16 cellular contexts compared by ENCODE assay signal in genomic region chr3:53597136-53597915, GRCh38.
"Had no signal": no experiment of that assay in that cellular context is flagged by ENCODE, and none has a peak within 500 bp of the region (broad histone marks: within the 10 kb centered on the region; RNA-seq: fewer than 3 reads in every experiment).

No MANE protein-coding gene starts in this region.

- H3K4me1 Mint-ChIP-seq: central memory CD8-positive, alpha-beta T cell; endodermal cell; immature natural killer cell had no signal

- H3K27me3 ChIP-seq: pancreas, thyroid gland had no signal

- H3K4me3 ChIP-seq: left ventricle myocardium inferior, pancreas, SK-N-MC, thyroid gland had no signal

- ATAC-seq: activated CD8-positive, alpha-beta T cell treated with anti-CD3 and anti-CD28 coated beads, Interleukin-2, amount 10 ng/mL, durations not matched to agents 7 days and 5 days; pancreas; WTC11 had no signal

- H3K4me1 ChIP-seq: left ventricle myocardium inferior, pancreas had no signal

- H3K27ac Mint-ChIP-seq: activated CD8-positive, alpha-beta T cell treated with anti-CD3 and anti-CD28 coated beads, Interleukin-2, amount 10 ng/mL, durations not matched to agents 7 days and 5 days; dendritic cell treated with granulocyte-macrophage colony-stimulating factor and Interleukin-4, amounts not matched to agents 40 ng/mL and 50 ng/mL, for 4 days; endodermal cell; immature natural killer cell; memory B cell; T-helper 1 cell treated with Interleukin-12 subunit alpha and Interleukin-12 subunit beta and Interleukin-4 antibody, amounts not matched to agents 30 μg/mL and 1 μg/mL, for 36 hours; WTC11 had no signal

- H3K36me3 ChIP-seq: left ventricle myocardium inferior, pancreas, thyroid gland had no signal

- H3K4me3 Mint-ChIP-seq: activated CD8-positive, alpha-beta T cell treated with anti-CD3 and anti-CD28 coated beads, Interleukin-2, amount 10 ng/mL, durations not matched to agents 7 days and 5 days; central memory CD8-positive, alpha-beta T cell; dendritic cell treated with granulocyte-macrophage colony-stimulating factor and Interleukin-4, amounts not matched to agents 40 ng/mL and 50 ng/mL, for 4 days; endodermal cell; immature natural killer cell; memory B cell; T-helper 1 cell treated with Interleukin-12 subunit alpha and Interleukin-12 subunit beta and Interleukin-4 antibody, amounts not matched to agents 30 μg/mL and 1 μg/mL, for 36 hours; WTC11 had no signal

- H3K9me3 ChIP-seq: left ventricle myocardium inferior, pancreas, thyroid gland had no signal

- H3K9me3 Mint-ChIP-seq: central memory CD8-positive, alpha-beta T cell; dendritic cell treated with granulocyte-macrophage colony-stimulating factor and Interleukin-4, amounts not matched to agents 40 ng/mL and 50 ng/mL, for 4 days; immature natural killer cell; memory B cell; T-helper 1 cell treated with Interleukin-12 subunit alpha and Interleukin-12 subunit beta and Interleukin-4 antibody, amounts not matched to agents 30 μg/mL and 1 μg/mL, for 36 hours had no signal

- H3K27ac ChIP-seq: left ventricle myocardium inferior, pancreas, SK-N-MC, thyroid gland had no signal

- DNase-seq: activated CD4-positive, alpha-beta T cell treated with anti-CD3 and anti-CD28 coated beads for 48 hours; activated CD8-positive, alpha-beta memory T cell treated with anti-CD3 and anti-CD28 coated beads, Interleukin-2, amount 50 U/mL, for 48 hours; activated CD8-positive, alpha-beta T cell treated with anti-CD3 and anti-CD28 coated beads, Interleukin-2, amount 10 ng/mL, durations not matched to agents 7 days and 5 days; activated naive CD4-positive, alpha-beta T cell; endodermal cell; immature natural killer cell; left ventricle myocardium inferior; pancreas; stimulated activated CD4-positive, alpha-beta T cell treated with anti-CD3 and anti-CD28 coated beads, Interleukin-4, amount 100 ng/mL, for 4 hours; thyroid gland had no signal

- H3K36me3 Mint-ChIP-seq: immature natural killer cell, memory B cell, WTC11 had no signal
